In the genomic region with DNA sequence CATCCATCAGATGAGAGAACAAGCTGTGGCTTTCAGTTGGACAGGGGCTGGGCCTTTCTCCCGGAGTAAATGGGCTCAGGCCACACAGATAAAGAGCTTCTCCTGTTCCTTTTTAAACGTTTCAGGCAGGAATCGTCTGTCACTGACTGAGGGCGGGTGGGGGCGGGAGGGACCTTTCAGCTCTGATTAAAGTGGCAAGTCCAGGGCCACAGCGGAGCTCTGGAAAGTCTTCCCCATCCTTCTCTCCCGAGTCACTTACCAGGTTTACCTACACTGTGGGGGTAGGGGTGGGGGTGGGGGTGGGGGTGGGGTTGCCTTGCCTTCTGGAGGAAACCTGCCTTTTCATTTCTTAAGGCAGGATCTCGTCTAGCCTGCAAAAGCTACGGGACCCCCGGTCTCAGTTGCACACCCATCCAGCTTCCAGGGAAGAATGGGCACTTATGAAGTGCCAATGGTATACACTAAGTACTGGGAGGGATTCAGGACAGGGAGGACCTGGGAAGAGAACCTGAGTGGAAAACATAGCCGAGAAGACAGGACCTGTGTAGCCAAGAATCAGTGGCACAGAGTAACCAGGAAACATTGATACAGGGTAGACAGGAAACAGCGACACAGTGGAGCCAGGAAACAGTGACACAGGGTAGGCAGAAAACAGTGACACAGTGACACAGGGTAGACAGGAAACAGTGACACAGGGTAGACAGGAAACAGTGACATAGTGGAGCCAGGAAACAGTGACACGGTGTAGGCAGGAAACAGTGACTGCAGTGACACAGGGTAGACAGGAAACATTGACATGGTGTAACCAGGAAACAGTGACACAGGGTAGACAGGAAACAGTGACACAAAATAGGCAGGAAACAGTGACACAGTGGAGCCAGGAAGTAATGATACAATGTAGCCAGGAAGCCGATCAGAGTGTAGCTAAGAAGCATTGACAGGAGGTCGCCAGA, we compare ENCODE assay signal across 1 cellular context.
TF ChIP-seq lines count a peak whose summit lies in the region.

No MANE protein-coding gene starts in this region.

TF ChIP-seq in H1, 55 proteins besides CTCF, POLR2A, EP300 and RAD21:
- TF ChIP-seq YY1 (IDR thresholded peaks at IDR 0.05; ENCODE audit: low read depth, low read length) (no peak), TEAD4 (IDR thresholded peaks at IDR 0.05; ENCODE audit: low read depth, low read length) (no peak), BRCA1 (IDR thresholded peaks at IDR 0.05; ENCODE audit: low read depth, low read length) (no peak), SP4 (IDR thresholded peaks at IDR 0.05; ENCODE audit: low read length) (no peak), SP2 (IDR thresholded peaks at IDR 0.05; ENCODE audit: low read length) (no peak), GABPA (IDR thresholded peaks at IDR 0.05; ENCODE audit: borderline replicate concordance, insufficient read depth, low read length) (no peak), ASH2L (IDR thresholded peaks at IDR 0.05; ENCODE audit: low read length) (no peak), BACH1 (IDR thresholded peaks at IDR 0.05; ENCODE audit: low read length) (no peak), EZH2 (IDR thresholded peaks at IDR 0.05; ENCODE audit: low read depth, low read length, severe bottlenecking) (no peak), SIN3A (conservative IDR thresholded peaks at IDR 0.05 in 1 of 2, IDR thresholded peaks at IDR 0.05 in 1 of 2; ENCODE audit: low read depth in 1 of 2, low read length in 2 of 2) (no peak), CREB1 (IDR thresholded peaks at IDR 0.05) (no peak)
- TF ChIP-seq, protein P1, sequence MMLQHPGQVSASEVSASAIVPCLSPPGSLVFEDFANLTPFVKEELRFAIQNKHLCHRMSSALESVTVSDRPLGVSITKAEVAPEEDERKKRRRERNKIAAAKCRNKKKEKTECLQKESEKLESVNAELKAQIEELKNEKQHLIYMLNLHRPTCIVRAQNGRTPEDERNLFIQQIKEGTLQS (IDR thresholded peaks at IDR 0.05; ENCODE audit: insufficient read depth, low read depth, low read length): no peak
